10 cellular contexts compared by ENCODE assay signal in the genomic region with DNA sequence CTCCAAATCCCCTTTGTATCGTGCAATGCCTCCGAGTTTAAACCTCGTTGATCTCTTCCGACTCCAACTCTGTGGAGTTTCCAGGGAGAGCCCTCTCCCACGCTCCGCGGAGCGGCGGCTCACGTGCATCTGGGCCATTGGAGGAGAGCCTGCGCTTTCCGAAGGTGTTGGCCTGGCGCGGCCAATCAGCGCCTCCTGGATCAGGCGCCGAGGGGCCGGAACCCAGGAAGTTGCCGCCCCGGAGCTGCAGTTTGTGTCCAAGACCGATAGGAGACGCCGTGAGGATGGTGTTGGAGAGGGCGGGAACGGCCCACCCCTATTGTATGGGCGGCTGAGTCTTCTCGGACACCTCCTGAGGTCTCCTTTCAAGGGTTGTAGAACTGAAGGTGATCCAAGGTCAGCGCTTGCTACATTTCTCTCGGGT. TPM values are rescaled to one million over a fixed set of nuclear protein-coding genes. Genes with fewer than 3 reads are reported as not detected.
A peak's percentile ranks its signal among the peaks of the same experiment; 100 is the strongest.
DNase-seq lines count a peak whose midpoint lies in the region; ATAC-seq and TF ChIP-seq lines count a peak whose summit lies in the region.
"Had no signal": no experiment of that assay in that cellular context is flagged by ENCODE, and none has a peak within 500 bp of the region (broad histone marks: within the 10 kb centered on the region; RNA-seq: fewer than 3 reads in every experiment).

No MANE protein-coding gene starts in this region.

- no peak for DNase-seq in PC-3
- DNase-seq in fibroblast of pulmonary artery (ENCODE audit: low read depth), result peak; percentile 90
- no peak for DNase-seq in D341Med (ENCODE audit: low spot score)
- DNase-seq in NCI-H510A (lab: John Stamatoyannopoulos, UW), result no peak
- DNase-seq in NCI-H774 (lab: John Stamatoyannopoulos, UW), result no peak
- DNase-seq: activated B cell treated with CpG ODN at 0.5 μM for 24 hours, naive B cell had no signal

- H3K27ac ChIP-seq in 22Rv1 (no peak overlapping the region), PC-3 (ENCODE audit: low read length) (no peak overlapping the region), muscle layer of duodenum (ENCODE audit: low read length) (no peak overlapping the region)

- peak overlapping the region; percentile 72; the same call in 1 of the 2 replicates for H3K9ac ChIP-seq in PC-3 (ENCODE audit: low read length)

- H3K4me3 ChIP-seq in PC-3 (ENCODE audit: low read length) (peak overlapping the region; percentile 94), fibroblast of pulmonary artery (replicated peaks; ENCODE audit: low read depth, low read length) (peak overlapping the region; percentile 70), muscle layer of duodenum (ENCODE audit: low read depth in 1 of 2, low read length in 2 of 2) (peak overlapping the region; percentile 73 to 80)

- H3K9me2 ChIP-seq in PC-3 (replicated peaks; ENCODE audit: low read length), result no peaks in the 10 kb centered on the region

- POLR2A ChIA-PET in PC-3 (lab: Charles Lee; ENCODE audit: unreplicated experiment), result no interaction called here

- H3K36me3 ChIP-seq in PC-3 (ENCODE audit: low read depth, low read length), result no peaks in the 10 kb centered on the region
- H3K36me3 ChIP-seq in muscle layer of duodenum (ENCODE audit: control insufficient read depth in 1 of 2, insufficient read depth in 2 of 2, low read length in 2 of 2), result no peaks in the 10 kb centered on the region

- H3K4me1 ChIP-seq in PC-3 (ENCODE audit: insufficient read depth, low read length), result peaks cover 44% of the 10 kb centered on the region
- H3K4me1 ChIP-seq in muscle layer of duodenum (ENCODE audit: control insufficient read depth in 1 of 2, insufficient read depth in 2 of 2, low read length in 2 of 2), result peaks cover 4 to 27% of the 10 kb centered on the region in 2 donors

- H2AFZ ChIP-seq in PC-3 (ENCODE audit: low read length), result no peak overlapping the region

- ATAC-seq in PC-3, result no peak
- ATAC-seq in GM18909 (IDR thresholded peaks at IDR 0.05; ENCODE audit: poor library complexity, unreplicated experiment), result no peak

- H3K27me3 ChIP-seq in PC-3 (ENCODE audit: low read length) (no peaks in the 10 kb centered on the region), muscle layer of duodenum (ENCODE audit: low read depth, low read length) (peaks cover 5% of the 10 kb centered on the region)

- H4K20me1 ChIP-seq in PC-3 (ENCODE audit: low read length), result peaks cover 22% of the 10 kb centered on the region

- intact Hi-C loops in PC-3 (cut with micrococcal nuclease), result loop anchor here (5.0 kb wide), 1 partner anchor 62 kb away; no protein-coding TSS in a partner anchor

- CTCF ChIA-PET in PC-3 (lab: Charles Lee), result no interaction called here

- no TSS peak for BruUV-seq in PC-3 (replicated peaks; lab: Mats Ljungman, UMichigan)

- H3K4me2 ChIP-seq in PC-3 (ENCODE audit: low read length), result peak overlapping the region; percentile 95

- 0 out of 2 replicates have a peak, but pooled peaks have one; percentile 7 for TF ChIP-seq CTCF in 22Rv1 (IDR thresholded peaks at IDR 0.05)
- no peak for TF ChIP-seq CTCF in PC-3 (conservative IDR thresholded peaks at IDR 0.05; ENCODE audit: low read depth, low read length)
- peak; percentile 67 for TF ChIP-seq CTCF in fibroblast of pulmonary artery (IDR thresholded peaks at IDR 0.05; ENCODE audit: low read length, missing control alignments)

- H3K9me3 ChIP-seq in PC-3 (ENCODE audit: low read length), result no peaks in the 10 kb centered on the region
- H3K9me3 ChIP-seq in muscle layer of duodenum (ENCODE audit: control insufficient read depth in 1 of 2, low read length in 2 of 2), result no peaks in the 10 kb centered on the region

- peaks cover 63% of the 10 kb centered on the region for H3K79me2 ChIP-seq in PC-3 (ENCODE audit: low read length)

- H3F3A ChIP-seq in PC-3 (ENCODE audit: low read length, unreplicated experiment), result no peaks in the 10 kb centered on the region

RNA-seq across cellular contexts. Expression of a gene that starts 1.6 kb away (rescaled TPM):
- 16.8 and 21.7 TPM in 2 replicates for total RNA-seq in PC-3 (2014; rRNA removed)
- total RNA-seq: activated B cell treated with CpG ODN at 0.5 μM for 24 hours had no signal

RNA-seq across cellular contexts. Expression of a gene that starts 21.6 kb away (rescaled TPM):
- 0.12 TPM in 1 of 2 replicates, not detected in the other for total RNA-seq in PC-3 (2014; rRNA removed)
- total RNA-seq: activated B cell treated with CpG ODN at 0.5 μM for 24 hours had no signal
